In the genomic region with DNA sequence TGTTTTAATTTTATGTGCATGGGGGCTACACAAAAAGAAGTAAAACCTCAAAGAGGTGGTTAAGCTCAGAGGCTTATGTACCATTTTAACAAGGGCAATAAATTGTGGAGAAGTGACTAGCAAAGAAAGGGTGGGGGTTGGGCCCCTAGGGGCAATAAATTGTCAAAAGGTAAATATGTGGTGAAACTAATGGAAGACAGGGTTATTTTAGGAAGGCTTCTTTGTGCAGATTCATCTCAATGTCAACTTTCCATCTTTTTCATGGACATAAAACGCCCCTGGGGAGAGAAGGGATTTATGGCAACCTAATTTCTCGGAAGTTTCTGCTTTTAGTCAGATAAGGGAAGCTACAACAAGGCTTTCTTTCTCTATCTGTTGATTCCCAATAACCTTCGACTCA, we compare ENCODE assay signal across 25 cellular contexts. TPM values are rescaled to one million over a fixed set of nuclear protein-coding genes. Genes with fewer than 3 reads are reported as not detected.
DNase-seq lines count a peak whose midpoint lies in the region; ATAC-seq and TF ChIP-seq lines count a peak whose summit lies in the region.
"Had no signal": no experiment of that assay in that cellular context is flagged by ENCODE, and none has a peak within 500 bp of the region (broad histone marks: within the 10 kb centered on the region; RNA-seq: fewer than 3 reads in every experiment).

No MANE protein-coding gene starts in this region.

- no peak overlapping the region for H3K4me3 ChIP-seq in hepatocyte
- H3K4me3 ChIP-seq: BLaER1 treated with 17β-estradiol and CSF1 and Interleukin-3, amounts not matched to agents 10 nM and 100 nM; Peyer's patch; SK-N-MC had no signal

- H3K9me3 ChIP-seq in hepatocyte (ENCODE audit: low read depth): no peaks in the 10 kb centered on the region

- in situ Hi-C loops in ACHN (cut with HindIII; ENCODE audit: low pct_ligation_motif_present, low pct_unique_long_range_greater_than_20kb, low sequenced_read_pairs): no loop called here

- no peaks in the 10 kb centered on the region for H3K36me3 ChIP-seq in hepatocyte (replicated peaks; ENCODE audit: insufficient read depth, low read depth)
- H3K36me3 ChIP-seq: BLaER1 treated with 17β-estradiol and CSF1 and Interleukin-3, amounts not matched to agents 10 nM and 100 nM; Peyer's patch had no signal

- ATAC-seq in HG03280 (IDR thresholded peaks at IDR 0.05; ENCODE audit: unreplicated experiment): no peak

- WGBS in hepatocyte (ENCODE audit: low lambda C conversion rate, missing lambda C conversion rate): 24% methylated on average over 3 of the region's 3 CpGs

- DNase-seq in A172 (ENCODE audit: low spot score): peak; percentile 42
- DNase-seq in HEK293T (ENCODE audit: extremely low spot score): peak; percentile 20
- DNase-seq in NCI-H187 (lab: John Stamatoyannopoulos, UW): peak; percentile 56 to 74
- DNase-seq in hepatocyte (ENCODE audit: low spot score): peak; percentile 31
- no peak for DNase-seq in ACHN
- DNase-seq in CD1c-positive myeloid dendritic cell (ENCODE audit: extremely low spot score): no peak
- DNase-seq in KG1 (lab: John Stamatoyannopoulos, UW): no peak
- DNase-seq: AML-193; CD4-positive, alpha-beta memory T cell; COR-L47; DND-41; HFFc6; Karpas-422; MV-4-11; NCI-H1105 treated with DMSO at 0.1 percent for 48 hours; NCI-H2029; NCI-H2227 treated with DMSO at 0.1 percent for 48 hours; NCI-H526 treated with DMSO at 0.1 percent for 48 hours; Peyer's patch; SIG-M5; SW 1271; T-helper 9 cell had no signal

- H3K27me3 ChIP-seq in hepatocyte: no peaks in the 10 kb centered on the region
- H3K27me3 ChIP-seq: BLaER1 treated with 17β-estradiol and CSF1 and Interleukin-3, amounts not matched to agents 10 nM and 100 nM; Peyer's patch had no signal

- no peaks in the 10 kb centered on the region for H3K79me2 ChIP-seq in hepatocyte

- peak overlapping the region; percentile 58 for H3K27ac ChIP-seq in hepatocyte
- H3K27ac ChIP-seq: BLaER1 treated with 17β-estradiol and CSF1 and Interleukin-3, amounts not matched to agents 10 nM and 100 nM; Peyer's patch; SK-N-MC had no signal

- no peak for TF ChIP-seq CTCF in hepatocyte (IDR thresholded peaks at IDR 0.05; ENCODE audit: poor library complexity)

- H3K9me2 ChIP-seq in hepatocyte (replicated peaks; ENCODE audit: insufficient read depth): no peaks in the 10 kb centered on the region

- CTCF ChIA-PET in HEK293T (lab: Yijun Ruan, JAX): no interaction called here

- no peaks in the 10 kb centered on the region for H4K20me1 ChIP-seq in hepatocyte (ENCODE audit: insufficient read depth, poor library complexity, severe bottlenecking)
- H4K20me1 ChIP-seq: BLaER1 treated with 17β-estradiol and CSF1 and Interleukin-3, amounts not matched to agents 10 nM and 100 nM had no signal

- peaks cover 4% of the 10 kb centered on the region for H3K4me1 ChIP-seq in hepatocyte (ENCODE audit: insufficient read depth)
- H3K4me1 ChIP-seq: BLaER1 treated with 17β-estradiol and CSF1 and Interleukin-3, amounts not matched to agents 10 nM and 100 nM; Peyer's patch had no signal

- no peak overlapping the region for H2AFZ ChIP-seq in hepatocyte

- POLR2A ChIA-PET in HEK293T (lab: Yijun Ruan, JAX): interaction anchor here (0.9 to 1.2 kb wide), 2 partner anchors 14 to 140 kb away, joined by 3 to 5 read pairs; partner anchors contain the start of gene ISCA1

- no peak overlapping the region for H3K4me2 ChIP-seq in hepatocyte
- H3K4me2 ChIP-seq: BLaER1 treated with 17β-estradiol and CSF1 and Interleukin-3, amounts not matched to agents 10 nM and 100 nM had no signal

TF ChIP-seq in HEK293T, 16 proteins besides CTCF, POLR2A, EP300 and RAD21:
- TF ChIP-seq CTBP1 (IDR thresholded peaks at IDR 0.05; ENCODE audit: borderline replicate concordance) (peak; percentile 98), SP1 (IDR thresholded peaks at IDR 0.05) (no peak), BHLHE40 (IDR thresholded peaks at IDR 0.05; ENCODE audit: borderline replicate concordance) (no peak), ZNF384 (IDR thresholded peaks at IDR 0.05) (no peak), FOXK2 (IDR thresholded peaks at IDR 0.05) (no peak), FOXM1 (IDR thresholded peaks at IDR 0.05; ENCODE audit: borderline replicate concordance) (0 out of 2 replicates have a peak, but pooled peaks have one; percentile 15), PKNOX1 (IDR thresholded peaks at IDR 0.05) (peak; percentile 96), ARNT (IDR thresholded peaks at IDR 0.05) (no peak)

RNA-seq across cellular contexts. Expression of gene GOLM1, which starts 42.5 kb away (rescaled TPM):
- total RNA-seq in A172 (2014; rRNA removed; shearing (Covaris generic)): 142 and 155 TPM in 2 replicates
- total RNA-seq in hepatocyte: 140 and 152 TPM in 2 replicates
- polyA plus RNA-seq in hepatocyte: 152 and 164 TPM in 2 replicates
- total RNA-seq: CD4-positive, alpha-beta memory T cell had no signal

Comparison
In these comparisons a context has a peak if more than half of its experiments do, and no peak if none do; other contexts are left out.
1. DNase-seq: peak in A172 (single experiment), HEK293T (single experiment), NCI-H187 (2 of 2) and hepatocyte (single experiment); none in ACHN (single experiment), CD1c-positive myeloid dendritic cell (single experiment) and KG1 (single experiment).